In genomic region chr6:125267806-125268523, GRCh38 we compare ENCODE assay signal across 22 cellular contexts. TPM values are rescaled to one million over a fixed set of nuclear protein-coding genes. Genes with fewer than 3 reads are reported as not detected.
DNase-seq lines count a peak whose midpoint lies in the region; ATAC-seq, FAIRE-seq and TF ChIP-seq lines count a peak whose summit lies in the region.
"Had no signal": no experiment of that assay in that cellular context is flagged by ENCODE, and none has a peak within 500 bp of the region (broad histone marks: within the 10 kb centered on the region; RNA-seq: fewer than 3 reads in every experiment).

No MANE protein-coding gene starts in this region.

- intact Hi-C loops in HepG2 (cut with micrococcal nuclease; ENCODE audit: unreplicated experiment): no loop called here

- peaks cover 4% of the 10 kb centered on the region for H3K36me3 ChIP-seq in bronchial epithelial cell (ENCODE audit: control insufficient read depth, insufficient read depth, low read length)
- peaks cover 0 to 11% of the 10 kb centered on the region in 2 experiments; a peak in 2 of 5 replicates for H3K36me3 ChIP-seq in HepG2 (replicated peaks in 1 of 2; ENCODE audit: control insufficient read depth in 1 of 2, insufficient read depth in 2 of 2, low read length in 2 of 2)

- no peak overlapping the region for H2AFZ ChIP-seq in HepG2 (ENCODE audit: low read length)
- H2AFZ ChIP-seq: GM23248 had no signal

- POLR2A ChIA-PET in HepG2 (lab: Yijun Ruan, JAX): no interaction called here

- in situ Hi-C loops in HepG2 (cut with HindIII; ENCODE audit: extremely low pct_ligation_motif_present, low pct_unique_long_range_greater_than_20kb): no loop called here

- no peak for TF ChIP-seq RAD21 in HepG2 (CRISPR knock-in tag; IDR thresholded peaks at IDR 0.05)

- TF ChIP-seq EP300 in HepG2 (IDR thresholded peaks at IDR 0.05; ENCODE audit: low read depth in 2 of 2, low read length in 2 of 2) (no peak), HepG2 (CRISPR knock-in tag; IDR thresholded peaks at IDR 0.05; ENCODE audit: borderline replicate concordance) (no peak)

- H3K27ac ChIP-seq in HepG2 (ENCODE audit: extremely low read length, insufficient read depth, low read length): no peak overlapping the region
- H3K27ac ChIP-seq: GM23248 had no signal

- TF ChIP-seq POLR2A in HepG2 (IDR thresholded peaks at IDR 0.05; ENCODE audit: insufficient read depth in 1 of 2, low read depth in 2 of 2, low read length in 2 of 2): no peak

- H3K9me3 ChIP-seq in HepG2 (ENCODE audit: low read length): no peaks in the 10 kb centered on the region

- no peaks in the 10 kb centered on the region for H4K20me1 ChIP-seq in HepG2 (ENCODE audit: insufficient read depth, low read length)

- peak; percentile 28 for DNase-seq in Daoy (ENCODE audit: low read depth)
- peak; percentile 33 for DNase-seq in M059J (ENCODE audit: low read depth)
- peak; percentile 43 for DNase-seq in bronchial epithelial cell (ENCODE audit: low read depth)
- DNase-seq in HepG2 (ENCODE audit: low spot score): no peak
- no peak for DNase-seq in amniotic stem cell (lab: John Stamatoyannopoulos, UW)
- DNase-seq in DMS79 treated with DMSO at 0.1 percent for 48 hours (lab: John Stamatoyannopoulos, UW): no peak
- DNase-seq: activated CD4-positive, alpha-beta T cell treated with anti-CD3 and anti-CD28 coated beads, Interleukin-2, amount 10 ng/mL, durations not matched to agents 7 days and 5 days; activated CD8-positive, alpha-beta memory T cell treated with anti-CD3 and anti-CD28 coated beads, Interleukin-2, amount 50 U/mL, for 4 hours; anterior cingulate cortex; cerebellar nuclear complex; effector memory CD8-positive, alpha-beta T cell; GM23248; hippocampal formation; naive thymus-derived CD8-positive, alpha-beta T cell; NCI-H146; stimulated activated CD4-positive, alpha-beta T cell treated with anti-CD3 and anti-CD28 coated beads, Interleukin-2, amount 100 ng/mL, for 48 hours; T-cell had no signal

- no peaks in the 10 kb centered on the region for H3K4me1 ChIP-seq in HepG2 (ENCODE audit: insufficient read depth, low read length)

- TF ChIP-seq CTCF in bronchial epithelial cell (IDR thresholded peaks at IDR 0.05; ENCODE audit: insufficient read depth, low read length, severe bottlenecking) (no peak), HepG2 (CRISPR knock-in tag; IDR thresholded peaks at IDR 0.05) (no peak)

- CTCF ChIA-PET in HepG2 (lab: Yijun Ruan, JAX; ENCODE audit: low intra/inter-chr PET ratio, low total read pairs): no interaction called here

- 68% methylated on average over 12 of the region's 12 CpGs for WGBS in HepG2 (ENCODE audit: low lambda C conversion rate)

- ATAC-seq in HepG2 (no peak), GM18517 (IDR thresholded peaks at IDR 0.05; ENCODE audit: unreplicated experiment) (no peak), HG02970 (IDR thresholded peaks at IDR 0.05; ENCODE audit: low FRiP score, unreplicated experiment) (no peak)
- ATAC-seq: effector memory CD8-positive, alpha-beta T cell; naive thymus-derived CD8-positive, alpha-beta T cell; T-cell had no signal

- FAIRE-seq in bronchial epithelial cell (lab: Jason Lieb, UNC): peak; percentile 83
- no peak for FAIRE-seq in HepG2 (lab: Jason Lieb, UNC)
- FAIRE-seq: GM19239, HTR-8/SVneo, keratinocyte had no signal

- no peak overlapping the region for H3K9ac ChIP-seq in HepG2 (ENCODE audit: insufficient read depth, low read depth, low read length)
- H3K9ac ChIP-seq: GM23248 had no signal

- H3K4me2 ChIP-seq in HepG2 (ENCODE audit: low read depth, low read length): no peak overlapping the region

- no TSS peak for BruUV-seq in HepG2 (replicated peaks; lab: Mats Ljungman, UMichigan)

- H3K4me3 ChIP-seq in bronchial epithelial cell (ENCODE audit: low read depth, low read length) (no peak overlapping the region), HepG2 (replicated peaks in 1 of 3; ENCODE audit: insufficient read depth in 1 of 3, low read depth in 2 of 3, low read length in 3 of 3) (no peak overlapping the region)
- H3K4me3 ChIP-seq: GM23248 had no signal

- H3K27me3 ChIP-seq in bronchial epithelial cell (ENCODE audit: control insufficient read depth, insufficient read depth, low read length) (no peaks in the 10 kb centered on the region), HepG2 (ENCODE audit: control insufficient read depth in 1 of 2, insufficient read depth in 2 of 2, low read length in 2 of 2) (no peaks in the 10 kb centered on the region)

- no peaks in the 10 kb centered on the region for H3K79me2 ChIP-seq in HepG2 (ENCODE audit: insufficient read depth, low read length)

TF ChIP-seq in HepG2, 621 proteins besides CTCF, POLR2A, EP300 and RAD21:
- TF ChIP-seq SOX5 (CRISPR knock-in tag; IDR thresholded peaks at IDR 0.05; ENCODE audit: borderline replicate concordance): peak; percentile 34; the same call in 1 of the 2 replicates
- no peak for TF ChIP-seq KMT2B (CRISPR knock-in tag; IDR thresholded peaks at IDR 0.05)
- TF ChIP-seq FOSL2 (CRISPR knock-in tag; IDR thresholded peaks at IDR 0.05): peak; percentile 53
TF ChIP-seq in HepG2: peak in this region for 2.

RNA-seq across cellular contexts. Expression of gene HDDC2, which starts 33.8 kb away (rescaled TPM):
- total RNA-seq in Daoy (2014; rRNA removed; shearing (Covaris generic)): 88.8 and 89.7 TPM in 2 replicates
- total RNA-seq in M059J (2014; rRNA removed; shearing (Covaris generic)): 62.9 and 84.3 TPM in 2 replicates
- total RNA-seq in bronchial epithelial cell (86.1 and 96.4 TPM in 2 replicates), HepG2 (2016; rRNA removed; fragmentation: Illumina TruSeq; extraction: Trizol) (78.7 and 90.7 TPM in 2 replicates)
- 88.3 and 123 TPM in 2 replicates for total RNA-seq in HepG2 (2016; cell fraction: cytosol; rRNA removed; fragmentation: Illumina TruSeq; extraction: Trizol; ENCODE audit: low read depth)
- 78.6 and 90.1 TPM in 2 replicates for total RNA-seq in HepG2 (2016; cell fraction: insoluble cytoplasmic fraction; rRNA removed; fragmentation: Illumina TruSeq; extraction: Trizol)
- total RNA-seq in HepG2 (2016; cell fraction: membrane; rRNA removed; fragmentation: Illumina TruSeq; extraction: Trizol): 109 and 116 TPM in 2 replicates
- 36.7 and 41.9 TPM in 2 replicates for total RNA-seq in HepG2 (2016; cell fraction: nucleus; rRNA removed; fragmentation: Illumina TruSeq; extraction: Trizol)
- polyA plus RNA-seq in HepG2 (2011; rRNA removed): 67.3 and 76.7 TPM in 2 replicates
- 67.0 and 70.1 TPM in 2 replicates for polyA plus RNA-seq in HepG2 (2011; cell fraction: cytosol; rRNA removed)
- 28.7 and 34.1 TPM in 2 replicates for polyA plus RNA-seq in HepG2 (2011; cell fraction: nucleus; rRNA removed)
- 43.8 and 65.4 TPM in 2 replicates for polyA plus RNA-seq in HepG2 (2012)
- 157 and 182 TPM in 2 replicates for polyA plus RNA-seq in HepG2 (2016; cell fraction: cytosol; fragmentation: Illumina TruSeq; extraction: Trizol; ENCODE audit: low read depth)
- polyA plus RNA-seq in HepG2 (2016; cell fraction: insoluble cytoplasmic fraction; fragmentation: Illumina TruSeq; extraction: Trizol; ENCODE audit: low read depth): 117 and 122 TPM in 2 replicates
- 128 and 148 TPM in 2 replicates for polyA plus RNA-seq in HepG2 (2016; cell fraction: membrane; fragmentation: Illumina TruSeq; extraction: Trizol; ENCODE audit: low read depth)
- polyA plus RNA-seq in HepG2 (2016; cell fraction: nucleus; fragmentation: Illumina TruSeq; extraction: Trizol; ENCODE audit: insufficient read depth, low read depth): 66.5 and 70.9 TPM in 2 replicates
- 17.2 and 19.5 TPM in 2 replicates for polyA minus RNA-seq in HepG2 (2011; rRNA and poly(A)+ RNA removed; ENCODE audit: low replicate concordance)
- polyA minus RNA-seq in HepG2 (2011; cell fraction: cytosol; rRNA and poly(A)+ RNA removed): 16.6 and 17.1 TPM in 2 replicates
- 43.1 and 51.2 TPM in 2 replicates for polyA minus RNA-seq in HepG2 (2011; cell fraction: nucleus; rRNA and poly(A)+ RNA removed)

Comparison
In these comparisons a context has a peak if more than half of its experiments do, and no peak if none do; other contexts are left out.
1. DNase-seq: peak in Daoy (single experiment), M059J (single experiment) and bronchial epithelial cell (single experiment); none in HepG2 (single experiment), amniotic stem cell (single experiment) and DMS79 treated with DMSO at 0.1 percent for 48 hours (single experiment).